In genomic region chr3:155404486-155404885, GRCh38 we compare ENCODE assay signal across 24 cellular contexts.
A peak's percentile ranks its signal among the peaks of the same experiment; 100 is the strongest.
DNase-seq lines count a peak whose midpoint lies in the region; TF ChIP-seq lines count a peak whose summit lies in the region.
"Had no signal": no experiment of that assay in that cellular context is flagged by ENCODE, and none has a peak within 500 bp of the region (broad histone marks: within the 10 kb centered on the region; RNA-seq: fewer than 3 reads in every experiment).

No MANE protein-coding gene starts in this region.

- H4K20me1 ChIP-seq in neural progenitor cell (ENCODE audit: low read depth) = no peaks in the 10 kb centered on the region

- no peak overlapping the region for H3K4me3 Mint-ChIP-seq in neural progenitor cell
- H3K4me3 Mint-ChIP-seq: activated naive CD4-positive, alpha-beta T cell treated with anti-CD3 and anti-CD28 coated beads, Interleukin-2, amount 10 ng/mL, durations not matched to agents 7 days and 5 days; activated T-cell treated with anti-CD3 and anti-CD28 coated beads, Interleukin-2, amount 50 U/mL, for 72 hours; brain; WTC11 had no signal

- H3K9me3 Mint-ChIP-seq in neural progenitor cell = no peaks in the 10 kb centered on the region
- H3K9me3 Mint-ChIP-seq: activated naive CD4-positive, alpha-beta T cell treated with anti-CD3 and anti-CD28 coated beads, Interleukin-2, amount 10 ng/mL, durations not matched to agents 7 days and 5 days; activated T-cell treated with anti-CD3 and anti-CD28 coated beads, Interleukin-2, amount 50 U/mL, for 72 hours had no signal

- TF ChIP-seq CTCF in neural progenitor cell (IDR thresholded peaks at IDR 0.05) = no peak

- H3K79me2 ChIP-seq in neural progenitor cell (ENCODE audit: low read depth) = no peaks in the 10 kb centered on the region
- H3K79me2 ChIP-seq: hepatocyte had no signal

- H3F3A ChIP-seq in neural progenitor cell (ENCODE audit: low read depth) = no peaks in the 10 kb centered on the region

- no peaks in the 10 kb centered on the region for H3K4me1 ChIP-seq in neural progenitor cell
- H3K4me1 ChIP-seq: gastroesophageal sphincter, Peyer's patch, right lobe of liver had no signal

- H3K27ac Mint-ChIP-seq in neural progenitor cell = no peak overlapping the region
- H3K27ac Mint-ChIP-seq: activated naive CD4-positive, alpha-beta T cell treated with anti-CD3 and anti-CD28 coated beads, Interleukin-2, amount 10 ng/mL, durations not matched to agents 7 days and 5 days; activated T-cell treated with anti-CD3 and anti-CD28 coated beads, Interleukin-2, amount 50 U/mL, for 72 hours; brain; WTC11 had no signal

- peaks cover 2% of the 10 kb centered on the region for H3K27me3 Mint-ChIP-seq in neural progenitor cell (ENCODE audit: insufficient read depth, low read depth)
- H3K27me3 Mint-ChIP-seq: activated naive CD4-positive, alpha-beta T cell treated with anti-CD3 and anti-CD28 coated beads, Interleukin-2, amount 10 ng/mL, durations not matched to agents 7 days and 5 days had no signal

- no peaks in the 10 kb centered on the region for H3K36me3 ChIP-seq in neural progenitor cell
- H3K36me3 ChIP-seq: gastroesophageal sphincter, Peyer's patch, right lobe of liver, SJCRH30 had no signal

- H3K4me1 Mint-ChIP-seq in neural progenitor cell = no peaks in the 10 kb centered on the region
- H3K4me1 Mint-ChIP-seq: activated naive CD4-positive, alpha-beta T cell treated with anti-CD3 and anti-CD28 coated beads, Interleukin-2, amount 10 ng/mL, durations not matched to agents 7 days and 5 days; brain; WTC11 had no signal

- no peak overlapping the region for H3K4me3 ChIP-seq in neural progenitor cell
- H3K4me3 ChIP-seq: gastroesophageal sphincter, hepatocyte, Peyer's patch, right lobe of liver, SJCRH30 had no signal

- H3K36me3 Mint-ChIP-seq in neural progenitor cell = no peaks in the 10 kb centered on the region
- H3K36me3 Mint-ChIP-seq: activated naive CD4-positive, alpha-beta T cell treated with anti-CD3 and anti-CD28 coated beads, Interleukin-2, amount 10 ng/mL, durations not matched to agents 7 days and 5 days; brain; WTC11 had no signal

- peak; percentile 90 for DNase-seq in DMS 273 (lab: John Stamatoyannopoulos, UW; ENCODE audit: unreplicated experiment)
- peak; percentile 20 for DNase-seq in DMS53 treated with DMSO at 0.1 percent for 48 hours (lab: John Stamatoyannopoulos, UW; ENCODE audit: unreplicated experiment)
- peak; percentile 35 for DNase-seq in NCI-H2029 treated with DMSO at 0.1 percent for 48 hours (lab: John Stamatoyannopoulos, UW)
- DNase-seq in NCI-H69 (lab: John Stamatoyannopoulos, UW) = peak; percentile 93
- DNase-seq in NCI-H146 treated with DMSO at 0.1 percent for 48 hours (lab: John Stamatoyannopoulos, UW; ENCODE audit: unreplicated experiment) = no peak
- no peak for DNase-seq in activated CD4-positive, alpha-beta T cell treated with anti-CD3 and anti-CD28 coated beads for 1 hour
- no peak for DNase-seq in activated effector memory CD4-positive, alpha-beta T cell treated with anti-CD3 and anti-CD28 coated beads, Interleukin-2, amount 50 U/mL, for 16 hours
- DNase-seq in neural progenitor cell (ENCODE audit: low spot score) = no peak
- DNase-seq: activated CD4-positive, alpha-beta T cell treated with anti-CD3 and anti-CD28 coated beads, Interleukin-2, amount 50 U/mL, for 1 hour; activated naive CD4-positive, alpha-beta T cell treated with anti-CD3 and anti-CD28 coated beads, Interleukin-2, amount 10 ng/mL, durations not matched to agents 7 days and 5 days; activated T-cell treated with anti-CD3 and anti-CD28 coated beads, Interleukin-2, amount 50 U/mL, for 72 hours; C1 segment of cervical spinal cord; cerebellar nuclear complex; left cardiac atrium; mammary epithelial cell; Peyer's patch; right lobe of liver; SJCRH30; stimulated activated CD4-positive, alpha-beta T cell treated with anti-CD3 and anti-CD28 coated beads, Interleukin-12 subunit alpha, Interleukin-12 subunit beta, amount 100 ng/mL, for 4 hours; stimulated activated naive CD4-positive, alpha-beta T cell had no signal

- H3K4me2 ChIP-seq in neural progenitor cell = no peak overlapping the region
- H3K4me2 ChIP-seq: hepatocyte had no signal

- no peaks in the 10 kb centered on the region for H3K9me3 ChIP-seq in neural progenitor cell (ENCODE audit: low read depth)
- H3K9me3 ChIP-seq: gastroesophageal sphincter, Peyer's patch, right lobe of liver, SJCRH30 had no signal

- no peaks in the 10 kb centered on the region for H3K27me3 ChIP-seq in neural progenitor cell
- H3K27me3 ChIP-seq: gastroesophageal sphincter, Peyer's patch, right lobe of liver, SJCRH30 had no signal

- H2AFZ ChIP-seq in neural progenitor cell (replicated peaks) = no peak overlapping the region
- H2AFZ ChIP-seq: hepatocyte had no signal

- no peak overlapping the region for H3K9ac ChIP-seq in neural progenitor cell

- no peak overlapping the region for H3K27ac ChIP-seq in neural progenitor cell
- H3K27ac ChIP-seq: gastroesophageal sphincter, hepatocyte, Peyer's patch, right lobe of liver, SJCRH30 had no signal

Comparison
In these comparisons a context has a peak if more than half of its experiments do, and no peak if none do; other contexts are left out.
1. DNase-seq: peak in DMS 273 (single experiment), DMS53 treated with DMSO at 0.1 percent for 48 hours (single experiment), NCI-H2029 treated with DMSO at 0.1 percent for 48 hours (single experiment) and NCI-H69 (single experiment); none in NCI-H146 treated with DMSO at 0.1 percent for 48 hours (single experiment), activated CD4-positive, alpha-beta T cell treated with anti-CD3 and anti-CD28 coated beads for 1 hour (single experiment), activated effector memory CD4-positive, alpha-beta T cell treated with anti-CD3 and anti-CD28 coated beads, Interleukin-2, amount 50 U/mL, for 16 hours (single experiment) and neural progenitor cell (single experiment).